Comparison of ENCODE assay signal across 8 cellular contexts in the genomic region with DNA sequence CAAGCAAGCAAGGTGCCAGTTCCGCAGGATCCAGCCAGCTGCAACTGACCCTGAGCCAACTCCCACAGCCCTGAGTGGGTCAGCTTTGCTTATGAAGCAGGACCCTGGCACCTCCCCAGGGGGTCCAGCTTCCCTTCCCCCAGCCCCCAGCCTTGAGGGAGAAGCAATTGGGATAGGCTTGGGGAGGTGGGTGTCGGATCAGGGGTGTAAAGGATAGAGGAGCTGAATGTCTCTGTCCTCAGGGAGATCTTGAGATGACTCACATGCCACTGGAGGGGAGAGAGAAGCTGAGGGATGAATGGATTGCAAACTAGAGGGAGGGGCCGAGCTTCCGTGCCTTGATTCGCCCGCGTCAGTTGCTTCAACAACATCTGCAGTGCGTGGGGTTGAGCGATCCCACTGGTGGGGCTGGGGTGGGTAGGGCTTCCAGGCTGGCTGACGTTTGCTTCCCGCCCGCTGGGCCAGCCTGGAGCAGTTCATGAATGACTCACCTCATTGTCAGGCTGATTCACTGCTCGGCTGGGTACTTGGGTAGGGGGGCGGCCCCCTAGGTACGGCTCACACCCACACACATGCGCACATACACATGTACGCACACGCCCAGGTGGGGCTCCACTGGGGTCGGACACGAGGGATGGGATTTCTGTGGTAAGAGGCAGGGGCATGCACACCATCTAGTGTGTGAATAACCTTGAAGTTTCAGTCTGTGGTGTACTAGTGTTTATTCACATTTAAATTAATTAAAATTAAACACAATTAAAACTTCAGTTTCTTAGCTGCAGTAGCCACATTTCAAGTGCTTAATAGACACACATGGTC. TPM values are rescaled to one million over a fixed set of nuclear protein-coding genes. Genes with fewer than 3 reads are reported as not detected.
DNase-seq lines count a peak whose midpoint lies in the region; ATAC-seq and TF ChIP-seq lines count a peak whose summit lies in the region.

No MANE protein-coding gene starts in this region.

- H3K4me2 ChIP-seq in BLaER1 (peak overlapping the region; percentile 60), IMR-90 (ENCODE audit: low read depth, low read length) (peak overlapping the region; percentile 80)

- H3K79me1 ChIP-seq in IMR-90 (ENCODE audit: low read depth in 1 of 2, low read length in 2 of 2), result peaks cover 0 to 13% of the 10 kb centered on the region in 2 experiments; a peak in 3 of 4 replicates

- CTCF ChIA-PET in IMR-90 (lab: Yijun Ruan, JAX), result interaction anchor here (0.8 to 1.9 kb wide), 2 partner anchors 14 to 27 kb away, joined by 3 to 5 read pairs; partner anchors contain the start of gene HDAC5

- peak overlapping the region; percentile 85 for H2AK5ac ChIP-seq in IMR-90 (ENCODE audit: low read depth, low read length)

- H4K20me1 ChIP-seq in BLaER1 (no peaks in the 10 kb centered on the region), IMR-90 (ENCODE audit: insufficient read depth, low read length) (no peaks in the 10 kb centered on the region)

- peak overlapping the region; percentile 90 for H3K4ac ChIP-seq in IMR-90 (ENCODE audit: low read depth, low read length)

- H3K9me3 ChIP-seq in BLaER1 (no peaks in the 10 kb centered on the region), IMR-90 (ENCODE audit: control insufficient read depth, insufficient read depth, low read length) (no peaks in the 10 kb centered on the region)

- H3K4me1 ChIP-seq in BLaER1 (peaks cover 35% of the 10 kb centered on the region), IMR-90 (ENCODE audit: control insufficient read depth, insufficient read depth, low read length) (peaks cover 10% of the 10 kb centered on the region), rectal smooth muscle tissue (ENCODE audit: control insufficient read depth, insufficient read depth, low read length) (peaks cover 6% of the 10 kb centered on the region)

- dilution Hi-C loops in IMR-90 (cut with HindIII; ENCODE audit: low sequenced_read_pairs, unreplicated experiment), result no loop called here

- ATAC-seq in IMR-90 (ENCODE audit: low read depth) (peak; percentile 95), GM21528 (IDR thresholded peaks at IDR 0.05; ENCODE audit: low FRiP score, unreplicated experiment) (no peak)
- peak; percentile 23 for ATAC-seq in activated naive CD8-positive, alpha-beta T cell treated with anti-CD3 and anti-CD28 coated beads, Interleukin-2, amount 10 ng/mL, durations not matched to agents 7 days and 5 days (ENCODE audit: low read depth)

- TF ChIP-seq CTCF in IMR-90 (conservative IDR thresholded peaks at IDR 0.05; ENCODE audit: low read depth, low read length), result no peak

- peaks cover 14% of the 10 kb centered on the region for H3K9me1 ChIP-seq in IMR-90 (ENCODE audit: insufficient read depth, low read length)

- H3K23ac ChIP-seq in IMR-90 (ENCODE audit: low read depth, low read length), result peak overlapping the region; percentile 65; the same call in 1 of the 2 replicates

- H2AFZ ChIP-seq in IMR-90 (replicated peaks; ENCODE audit: low read length, poor library complexity), result peak overlapping the region; percentile 92

- H2AK9ac ChIP-seq in IMR-90 (replicated peaks; ENCODE audit: low read depth, low read length, poor library complexity), result peak overlapping the region; percentile 96

- peaks cover 17% of the 10 kb centered on the region for H3K4me1 Mint-ChIP-seq in activated naive CD8-positive, alpha-beta T cell treated with anti-CD3 and anti-CD28 coated beads, Interleukin-2, amount 10 ng/mL, durations not matched to agents 7 days and 5 days

- H2BK15ac ChIP-seq in IMR-90 (ENCODE audit: low read depth, low read length), result peak overlapping the region; percentile 71; the same call in 2 of the 3 replicates

- no TSS peak for BruUV-seq in IMR-90 (replicated peaks; lab: Mats Ljungman, UMichigan)

- peak overlapping the region; percentile 93 for H2BK5ac ChIP-seq in IMR-90 (ENCODE audit: low read depth, low read length, poor library complexity, severe bottlenecking)

- intact Hi-C loops in IMR-90 (cut with micrococcal nuclease) (loop anchor here (1.0 kb wide), 1 partner anchor 14 kb away; no protein-coding TSS in a partner anchor), cardiac septum (cut with DNase I) (no loop called here)

- peak; percentile 66; the same call in 1 of the 2 replicates for TF ChIP-seq POLR2A in IMR-90 (IDR thresholded peaks at IDR 0.05; ENCODE audit: low read depth, low read length)

- POLR2A ChIA-PET in IMR-90 (lab: Charles Lee; ENCODE audit: unreplicated experiment), result interaction anchor here (0.6 kb wide), 1 partner anchor 247 kb away, joined by 9 read pairs; no protein-coding TSS in a partner anchor
- POLR2A ChIA-PET in activated naive CD8-positive, alpha-beta T cell treated with anti-CD3 and anti-CD28 coated beads, Interleukin-2, amount 10 ng/mL, durations not matched to agents 7 days and 5 days (lab: Charles Lee), result no interaction called here

- peak overlapping the region; percentile 39 to 88; a peak in 3 of 4 replicates for H4K8ac ChIP-seq in IMR-90 (ENCODE audit: low read depth in 2 of 2, low read length in 2 of 2)

- H3K27ac ChIP-seq in BLaER1, result no peak overlapping the region
- peak overlapping the region; percentile 78 for H3K27ac ChIP-seq in IMR-90 (ENCODE audit: insufficient read depth, low read length)
- H3K27ac ChIP-seq in rectal smooth muscle tissue (ENCODE audit: low read depth, low read length), result no peak overlapping the region

- TF ChIP-seq RAD21 in IMR-90 (IDR thresholded peaks at IDR 0.05; ENCODE audit: low read length), result no peak; the same call in none of the 2 replicates

- H3K27ac Mint-ChIP-seq in activated naive CD8-positive, alpha-beta T cell treated with anti-CD3 and anti-CD28 coated beads, Interleukin-2, amount 10 ng/mL, durations not matched to agents 7 days and 5 days, result no peak overlapping the region

- peak overlapping the region; percentile 71 for H3K14ac ChIP-seq in IMR-90 (replicated peaks; ENCODE audit: low read depth, low read length)

- peak overlapping the region; percentile 51 for H3K56ac ChIP-seq in IMR-90 (ENCODE audit: extremely low read depth, insufficient read depth, low read length)

- H3K36me3 ChIP-seq in BLaER1 (no peaks in the 10 kb centered on the region), IMR-90 (ENCODE audit: control insufficient read depth, insufficient read depth, low read length) (no peaks in the 10 kb centered on the region), rectal smooth muscle tissue (ENCODE audit: control insufficient read depth, insufficient read depth, low read length) (no peaks in the 10 kb centered on the region)

- H2BK20ac ChIP-seq in IMR-90 (ENCODE audit: low read depth, low read length), result peak overlapping the region; percentile 94

- WGBS in IMR-90 (ENCODE audit: extremely low coverage in 2 of 2, insufficient read length in 1 of 2), 2 experiments, result 0% methylated on average over 9 of the region's 20 CpGs; no CpG with 5 or more reads in 1 of the 2 experiments

- in situ Hi-C loops in IMR-90 (cut with MboI; ENCODE audit: low sequenced_read_pairs), result no loop called here
- in situ Hi-C loops in SK-MEL-5 (cut with HindIII; ENCODE audit: low pct_unique_long_range_greater_than_20kb, low sequenced_read_pairs), result no loop called here

- H3K18ac ChIP-seq in IMR-90 (ENCODE audit: low read depth, low read length), result peak overlapping the region; percentile 43

- DNase-seq in IMR-90 (peak; percentile 100), SK-MEL-5 (ENCODE audit: low read depth, low spot score) (peak; percentile 88), cardiac septum (ENCODE audit: low spot score) (peak; percentile 87), NCI-H187 (lab: John Stamatoyannopoulos, UW) (no peak)
- DNase-seq in activated naive CD8-positive, alpha-beta T cell treated with anti-CD3 and anti-CD28 coated beads, Interleukin-2, amount 10 ng/mL, durations not matched to agents 7 days and 5 days, result peak; percentile 47

- H3K27me3 Mint-ChIP-seq in activated naive CD8-positive, alpha-beta T cell treated with anti-CD3 and anti-CD28 coated beads, Interleukin-2, amount 10 ng/mL, durations not matched to agents 7 days and 5 days, result no peaks in the 10 kb centered on the region

- H3K9me3 Mint-ChIP-seq in activated naive CD8-positive, alpha-beta T cell treated with anti-CD3 and anti-CD28 coated beads, Interleukin-2, amount 10 ng/mL, durations not matched to agents 7 days and 5 days, result no peaks in the 10 kb centered on the region

- H2BK120ac ChIP-seq in IMR-90 (ENCODE audit: low read depth, low read length), result peak overlapping the region; percentile 92

- H3K36me3 Mint-ChIP-seq in activated naive CD8-positive, alpha-beta T cell treated with anti-CD3 and anti-CD28 coated beads, Interleukin-2, amount 10 ng/mL, durations not matched to agents 7 days and 5 days, result no peaks in the 10 kb centered on the region

- H3K27me3 ChIP-seq in BLaER1 (no peaks in the 10 kb centered on the region), IMR-90 (ENCODE audit: control insufficient read depth, insufficient read depth, low read length) (no peaks in the 10 kb centered on the region), rectal smooth muscle tissue (ENCODE audit: control insufficient read depth, insufficient read depth, low read length) (no peaks in the 10 kb centered on the region)

- H3K9ac ChIP-seq in BLaER1, result no peak overlapping the region; the same call in 1 of the 2 replicates
- peak overlapping the region; percentile 26 for H3K9ac ChIP-seq in IMR-90 (ENCODE audit: low read depth, low read length)
- H3K9ac ChIP-seq in rectal smooth muscle tissue (ENCODE audit: low read length), result no peak overlapping the region

- H4K5ac ChIP-seq in IMR-90 (ENCODE audit: low read depth, low read length), result peak overlapping the region; percentile 28; the same call in 1 of the 2 replicates

- peak overlapping the region; percentile 76 for H4K91ac ChIP-seq in IMR-90 (ENCODE audit: insufficient read depth, low read depth, low read length)

- H3K4me3 ChIP-seq in BLaER1 (no peak overlapping the region), IMR-90 (ENCODE audit: insufficient read depth, low read depth, low read length) (peak overlapping the region; percentile 24; the same call in 1 of the 2 replicates), rectal smooth muscle tissue (ENCODE audit: low read length) (peak overlapping the region; percentile 27)

- peak overlapping the region; percentile 15 for H3K4me3 Mint-ChIP-seq in activated naive CD8-positive, alpha-beta T cell treated with anti-CD3 and anti-CD28 coated beads, Interleukin-2, amount 10 ng/mL, durations not matched to agents 7 days and 5 days

RNA-seq across cellular contexts. Expression of gene HROB, which starts 3.6 kb away (rescaled TPM):
- total RNA-seq in IMR-90 (2012; rRNA removed) (2.8 and 3.2 TPM in 2 replicates), cardiac septum (0.65 TPM)
- polyA plus RNA-seq in IMR-90 (2012; rRNA removed), result 4.0 and 4.4 TPM in 2 replicates
- polyA plus RNA-seq in IMR-90 (2012; cell fraction: cytosol; rRNA removed), result 1.8 TPM in 2 replicates
- 6.9 and 8.0 TPM in 2 replicates for polyA plus RNA-seq in IMR-90 (2012; cell fraction: nucleus; rRNA removed; ENCODE audit: low replicate concordance)
- total RNA-seq in SK-MEL-5 (2014; rRNA removed; shearing (Covaris generic)), result 3.2 and 4.2 TPM in 2 replicates
- polyA plus RNA-seq in SK-MEL-5 (2015; cell fraction: cytosol; rRNA removed), result 5.9 and 7.2 TPM in 2 replicates
- polyA plus RNA-seq in SK-MEL-5 (2015; cell fraction: nucleus; rRNA removed), result 10.8 and 11.4 TPM in 2 replicates
- total RNA-seq in activated naive CD8-positive, alpha-beta T cell treated with anti-CD3 and anti-CD28 coated beads, Interleukin-2, amount 10 ng/mL, durations not matched to agents 7 days and 5 days, result 10 to 100 TPM; 13.2 to 14.3 TPM

RNA-seq across cellular contexts. Expression of gene HDAC5, which starts 14.7 kb away (rescaled TPM):
- total RNA-seq in IMR-90 (2012; rRNA removed), result 61.3 and 71.4 TPM in 2 replicates
- 47.0 and 50.0 TPM in 2 replicates for polyA plus RNA-seq in IMR-90 (2012; rRNA removed)
- polyA plus RNA-seq in IMR-90 (2012; cell fraction: cytosol; rRNA removed), result 21.2 and 58.0 TPM in 2 replicates
- 87.7 and 169 TPM in 2 replicates for polyA plus RNA-seq in IMR-90 (2012; cell fraction: nucleus; rRNA removed; ENCODE audit: low replicate concordance)
- total RNA-seq in SK-MEL-5 (2014; rRNA removed; shearing (Covaris generic)), result 30.6 and 33.7 TPM in 2 replicates
- 44.1 and 45.9 TPM in 2 replicates for polyA plus RNA-seq in SK-MEL-5 (2015; cell fraction: cytosol; rRNA removed)
- 21.4 and 24.3 TPM in 2 replicates for polyA plus RNA-seq in SK-MEL-5 (2015; cell fraction: nucleus; rRNA removed)
- total RNA-seq in activated naive CD8-positive, alpha-beta T cell treated with anti-CD3 and anti-CD28 coated beads, Interleukin-2, amount 10 ng/mL, durations not matched to agents 7 days and 5 days, result 10 to 100 TPM; 46.2 to 48.4 TPM
- total RNA-seq in cardiac septum, result 75.5 TPM

RNA-seq across cellular contexts. Expression of gene ASB16, which starts 32.4 kb away (rescaled TPM):
- total RNA-seq in IMR-90 (2012; rRNA removed) (not detected in 2 replicates), cardiac septum (8.9 TPM)
- 0.05 and 0.06 TPM in 2 replicates for polyA plus RNA-seq in IMR-90 (2012; rRNA removed)
- 0.04 and 0.13 TPM in 2 replicates for polyA plus RNA-seq in IMR-90 (2012; cell fraction: cytosol; rRNA removed)
- 0.15 and 0.34 TPM in 2 replicates for polyA plus RNA-seq in IMR-90 (2012; cell fraction: nucleus; rRNA removed; ENCODE audit: low replicate concordance)
- total RNA-seq in SK-MEL-5 (2014; rRNA removed; shearing (Covaris generic)), result not detected in 2 replicates
- polyA plus RNA-seq in SK-MEL-5 (2015; cell fraction: cytosol; rRNA removed), result not detected in 2 replicates
- polyA plus RNA-seq in SK-MEL-5 (2015; cell fraction: nucleus; rRNA removed), result 0.64 TPM in 1 of 2 replicates, not detected in the other
- under 1 TPM; 0.19 to 0.51 TPM for total RNA-seq in activated naive CD8-positive, alpha-beta T cell treated with anti-CD3 and anti-CD28 coated beads, Interleukin-2, amount 10 ng/mL, durations not matched to agents 7 days and 5 days

RNA-seq across cellular contexts. Expression of gene TMUB2, which starts 48.7 kb away (rescaled TPM):
- total RNA-seq in IMR-90 (2012; rRNA removed), result 16.5 and 17.8 TPM in 2 replicates
- 42.5 and 43.6 TPM in 2 replicates for polyA plus RNA-seq in IMR-90 (2012; rRNA removed)
- polyA plus RNA-seq in IMR-90 (2012; cell fraction: cytosol; rRNA removed), result 20.7 and 37.7 TPM in 2 replicates
- 191 and 195 TPM in 2 replicates for polyA plus RNA-seq in IMR-90 (2012; cell fraction: nucleus; rRNA removed; ENCODE audit: low replicate concordance)
- total RNA-seq in SK-MEL-5 (2014; rRNA removed; shearing (Covaris generic)), result 25.7 and 27.0 TPM in 2 replicates
- polyA plus RNA-seq in SK-MEL-5 (2015; cell fraction: cytosol; rRNA removed), result 33.8 and 36.9 TPM in 2 replicates
- polyA plus RNA-seq in SK-MEL-5 (2015; cell fraction: nucleus; rRNA removed), result 123 and 129 TPM in 2 replicates
- 10 to 100 TPM; 38.3 to 42.5 TPM for total RNA-seq in activated naive CD8-positive, alpha-beta T cell treated with anti-CD3 and anti-CD28 coated beads, Interleukin-2, amount 10 ng/mL, durations not matched to agents 7 days and 5 days
- total RNA-seq in cardiac septum, result 20.5 TPM

Comparison
In these comparisons a context has a peak if more than half of its experiments do, and no peak if none do; other contexts are left out.
1. DNase-seq: peak in IMR-90 (single experiment), SK-MEL-5 (single experiment), activated naive CD8-positive, alpha-beta T cell treated with anti-CD3 and anti-CD28 coated beads, Interleukin-2, amount 10 ng/mL, durations not matched to agents 7 days and 5 days (single experiment) and cardiac septum (single experiment); none in NCI-H187 (0 of 2).